Comparison of ENCODE assay signal across 16 cellular contexts in the genomic region with DNA sequence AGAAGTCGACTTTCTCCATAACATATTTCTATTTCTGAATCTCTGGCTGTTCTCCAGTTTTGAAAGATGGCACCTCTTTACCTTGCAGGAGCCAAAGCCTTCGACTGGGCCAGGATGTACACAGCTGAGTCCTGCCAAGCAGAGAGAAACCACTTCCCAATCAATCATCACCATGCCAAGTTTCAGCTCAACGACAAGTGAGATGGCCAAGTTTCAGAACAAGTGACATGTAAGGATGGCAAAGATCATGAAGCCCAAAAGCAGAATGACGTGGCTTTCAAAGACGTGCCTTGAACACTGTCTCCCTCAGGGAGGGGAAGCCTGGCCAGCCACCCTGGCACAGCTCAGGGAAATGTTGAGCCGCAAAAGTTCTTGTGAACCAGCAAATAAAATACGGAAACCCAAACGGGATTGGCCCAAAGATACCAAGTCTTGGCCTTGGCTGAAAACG. TPM values are rescaled to one million over a fixed set of nuclear protein-coding genes. Genes with fewer than 3 reads are reported as not detected.
DNase-seq lines count a peak whose midpoint lies in the region; ATAC-seq and TF ChIP-seq lines count a peak whose summit lies in the region.
"Had no signal": no experiment of that assay in that cellular context is flagged by ENCODE, and none has a peak within 500 bp of the region (broad histone marks: within the 10 kb centered on the region; RNA-seq: fewer than 3 reads in every experiment).

No MANE protein-coding gene starts in this region.

- H3K27me3 Mint-ChIP-seq in CD4-positive, alpha-beta T cell: no peaks in the 10 kb centered on the region
- H3K27me3 Mint-ChIP-seq in IgD-negative memory B cell: no peaks in the 10 kb centered on the region
- H3K27me3 Mint-ChIP-seq in activated naive CD8-positive, alpha-beta T cell treated with anti-CD3 and anti-CD28 coated beads, Interleukin-2, amount 10 ng/mL, durations not matched to agents 7 days and 5 days: no peaks in the 10 kb centered on the region
- H3K27me3 Mint-ChIP-seq in naive thymus-derived CD8-positive, alpha-beta T cell: no peaks in the 10 kb centered on the region

- peak overlapping the region; percentile 12 for H3K4me3 Mint-ChIP-seq in CD4-positive, alpha-beta T cell
- H3K4me3 Mint-ChIP-seq in IgD-negative memory B cell: peak overlapping the region in 1 of 4 donors; percentile 71
- peak overlapping the region; percentile 47 for H3K4me3 Mint-ChIP-seq in activated naive CD8-positive, alpha-beta T cell treated with anti-CD3 and anti-CD28 coated beads, Interleukin-2, amount 10 ng/mL, durations not matched to agents 7 days and 5 days
- peak overlapping the region; percentile 11 to 83 (median 62) for H3K4me3 Mint-ChIP-seq in naive thymus-derived CD8-positive, alpha-beta T cell
- H3K4me3 Mint-ChIP-seq: activated T-cell treated with anti-CD3 and anti-CD28 coated beads, Interleukin-2, amount 50 U/mL, for 4 hours; H9; nephron had no signal

- CTCF ChIA-PET in CD4-positive, alpha-beta T cell (lab: Charles Lee): no interaction called here

- H3K4me1 Mint-ChIP-seq in CD4-positive, alpha-beta T cell (ENCODE audit: low read depth): peaks cover 88% of the 10 kb centered on the region
- peaks cover 44 to 50% (median 47%) of the 10 kb centered on the region in 3 donors for H3K4me1 Mint-ChIP-seq in IgD-negative memory B cell
- H3K4me1 Mint-ChIP-seq in activated naive CD8-positive, alpha-beta T cell treated with anti-CD3 and anti-CD28 coated beads, Interleukin-2, amount 10 ng/mL, durations not matched to agents 7 days and 5 days: peaks cover 62% of the 10 kb centered on the region
- peaks cover 50 to 97% (median 91%) of the 10 kb centered on the region in 4 donors for H3K4me1 Mint-ChIP-seq in naive thymus-derived CD8-positive, alpha-beta T cell

- peak overlapping the region; percentile 98 for H3K27ac Mint-ChIP-seq in CD4-positive, alpha-beta T cell
- H3K27ac Mint-ChIP-seq in IgD-negative memory B cell: peak overlapping the region; percentile 65 to 88 (median 85)
- peak overlapping the region; percentile 71 for H3K27ac Mint-ChIP-seq in activated naive CD8-positive, alpha-beta T cell treated with anti-CD3 and anti-CD28 coated beads, Interleukin-2, amount 10 ng/mL, durations not matched to agents 7 days and 5 days
- H3K27ac Mint-ChIP-seq in naive thymus-derived CD8-positive, alpha-beta T cell: peak overlapping the region; percentile 87 to 100 (median 97)
- H3K27ac Mint-ChIP-seq: nephron had no signal

- no peak for TF ChIP-seq CTCF in CD4-positive, alpha-beta T cell (IDR thresholded peaks at IDR 0.05)

- DNase-seq in CD4-positive, alpha-beta T cell: no peak
- no peak for DNase-seq in activated naive CD8-positive, alpha-beta T cell treated with anti-CD3 and anti-CD28 coated beads, Interleukin-2, amount 10 ng/mL, durations not matched to agents 7 days and 5 days
- no peak for DNase-seq in naive thymus-derived CD8-positive, alpha-beta T cell
- DNase-seq in NCI-H1436 treated with DMSO at 0.1 percent for 48 hours (lab: John Stamatoyannopoulos, UW): no peak
- DNase-seq: activated T-cell treated with anti-CD3 and anti-CD28 coated beads, Interleukin-2, amount 50 U/mL, for 4 hours; GF-D8; H9; sigmoid colon; WERI-Rb-1 had no signal

- ATAC-seq in CD4-positive, alpha-beta T cell (ENCODE audit: poor library complexity): no peak
- ATAC-seq in activated naive CD8-positive, alpha-beta T cell treated with anti-CD3 and anti-CD28 coated beads, Interleukin-2, amount 10 ng/mL, durations not matched to agents 7 days and 5 days (ENCODE audit: low read depth): no peak
- no peak for ATAC-seq in naive thymus-derived CD8-positive, alpha-beta T cell
- ATAC-seq in GM18873 (IDR thresholded peaks at IDR 0.05; ENCODE audit: low FRiP score, unreplicated experiment) (no peak), HG03565 (IDR thresholded peaks at IDR 0.05; ENCODE audit: unreplicated experiment) (no peak)

- peak overlapping the region; percentile 32 for H3K27ac ChIP-seq in CD4-positive, alpha-beta T cell (ENCODE audit: low read depth, low read length)
- H3K27ac ChIP-seq: sigmoid colon, WERI-Rb-1 had no signal

- no peaks in the 10 kb centered on the region for H3K9me3 Mint-ChIP-seq in CD4-positive, alpha-beta T cell
- H3K9me3 Mint-ChIP-seq in IgD-negative memory B cell: no peaks in the 10 kb centered on the region
- H3K9me3 Mint-ChIP-seq in activated naive CD8-positive, alpha-beta T cell treated with anti-CD3 and anti-CD28 coated beads, Interleukin-2, amount 10 ng/mL, durations not matched to agents 7 days and 5 days: no peaks in the 10 kb centered on the region
- no peaks in the 10 kb centered on the region for H3K9me3 Mint-ChIP-seq in naive thymus-derived CD8-positive, alpha-beta T cell
- H3K9me3 Mint-ChIP-seq: activated T-cell treated with anti-CD3 and anti-CD28 coated beads, Interleukin-2, amount 50 U/mL, for 4 hours; H9; nephron had no signal

- H3K9me3 ChIP-seq in CD4-positive, alpha-beta T cell (ENCODE audit: control insufficient read depth, low read length): no peaks in the 10 kb centered on the region
- H3K9me3 ChIP-seq: sigmoid colon had no signal

- intact Hi-C loops in CD4-positive, alpha-beta T cell (cut with DNase I, micrococcal nuclease): loop anchor here in 1 of 2 experiments (10.0 kb wide), 1 partner anchor 595 kb away; no protein-coding TSS in a partner anchor

- POLR2A ChIA-PET in CD4-positive, alpha-beta T cell (lab: Charles Lee): interaction anchor here (0.8 to 3.8 kb wide), 7 partner anchors 9 to 163 kb away, joined by 3 to 32 read pairs (median 3); a partner anchor contains a TSS
- POLR2A ChIA-PET in activated naive CD8-positive, alpha-beta T cell treated with anti-CD3 and anti-CD28 coated beads, Interleukin-2, amount 10 ng/mL, durations not matched to agents 7 days and 5 days (lab: Charles Lee): interaction anchor here (0.6 to 8.2 kb wide), 2 partner anchors 8 to 56 kb away, joined by 3 to 217 read pairs; no protein-coding TSS in a partner anchor
- POLR2A ChIA-PET in naive thymus-derived CD8-positive, alpha-beta T cell (lab: Charles Lee): interaction anchor here (0.6 to 10.5 kb wide), 6 partner anchors 9 to 332 kb away, joined by 3 to 721 read pairs (median 4); a partner anchor contains a TSS

- H3K36me3 Mint-ChIP-seq in CD4-positive, alpha-beta T cell (ENCODE audit: low read depth): peaks cover 60% of the 10 kb centered on the region
- no peaks in the 10 kb centered on the region for H3K36me3 Mint-ChIP-seq in IgD-negative memory B cell
- peaks cover 41% of the 10 kb centered on the region for H3K36me3 Mint-ChIP-seq in activated naive CD8-positive, alpha-beta T cell treated with anti-CD3 and anti-CD28 coated beads, Interleukin-2, amount 10 ng/mL, durations not matched to agents 7 days and 5 days
- peaks cover 2 to 53% (median 4%) of the 10 kb centered on the region in 3 donors for H3K36me3 Mint-ChIP-seq in naive thymus-derived CD8-positive, alpha-beta T cell

- no peaks in the 10 kb centered on the region for H3K27me3 ChIP-seq in CD4-positive, alpha-beta T cell (ENCODE audit: control insufficient read depth, insufficient read depth, low read length)
- H3K27me3 ChIP-seq: sigmoid colon had no signal

RNA-seq across cellular contexts. Expression of a gene that starts 17.7 kb away (rescaled TPM):
- total RNA-seq in CD4-positive, alpha-beta T cell: 100 to 1,000 TPM; 211 to 229 TPM
- 87.9 TPM for polyA plus RNA-seq in IgD-negative memory B cell
- 100 to 1,000 TPM; 319 to 320 TPM for total RNA-seq in activated naive CD8-positive, alpha-beta T cell treated with anti-CD3 and anti-CD28 coated beads, Interleukin-2, amount 10 ng/mL, durations not matched to agents 7 days and 5 days
- 100 to 1,000 TPM; 351 to 360 TPM for total RNA-seq in naive thymus-derived CD8-positive, alpha-beta T cell
- 100 to 1,000 TPM in 1 of 3 donors, 10 to 100 TPM in 2; 44.6 to 128 (median 62.1) TPM for polyA plus RNA-seq in naive thymus-derived CD8-positive, alpha-beta T cell

RNA-seq across cellular contexts. Expression of a gene that starts 23.7 kb away (rescaled TPM):
- not detected for total RNA-seq in CD4-positive, alpha-beta T cell
- polyA plus RNA-seq in IgD-negative memory B cell: not detected
- total RNA-seq in activated naive CD8-positive, alpha-beta T cell treated with anti-CD3 and anti-CD28 coated beads, Interleukin-2, amount 10 ng/mL, durations not matched to agents 7 days and 5 days: not detected
- total RNA-seq in naive thymus-derived CD8-positive, alpha-beta T cell: not detected
- not detected for polyA plus RNA-seq in naive thymus-derived CD8-positive, alpha-beta T cell
- total RNA-seq: activated T-cell treated with anti-CD3 and anti-CD28 coated beads, Interleukin-2, amount 50 U/mL, for 4 hours; bronchial epithelial cell; glomerular endothelial cell; H9; sigmoid colon; subcutaneous adipose tissue had no signal
- polyA plus RNA-seq: sigmoid colon had no signal
